In genomic region chr3:45034612-45035252, GRCh38 we compare ENCODE assay signal across 8 cellular contexts. TPM values are rescaled to one million over a fixed set of nuclear protein-coding genes. Genes with fewer than 3 reads are reported as not detected.
DNase-seq lines count a peak whose midpoint lies in the region; ATAC-seq and TF ChIP-seq lines count a peak whose summit lies in the region.

No MANE protein-coding gene starts in this region.

- H3K4me1 Mint-ChIP-seq in CD4-positive, alpha-beta T cell (ENCODE audit: low read depth), result peaks cover 36% of the 10 kb centered on the region
- peaks cover 32% of the 10 kb centered on the region for H3K4me1 Mint-ChIP-seq in activated naive CD8-positive, alpha-beta T cell (ENCODE audit: low read depth)
- H3K4me1 Mint-ChIP-seq in natural killer cell, result peaks cover 31 to 43% of the 10 kb centered on the region in 2 donors

- in situ Hi-C loops in KBM-7 (cut with MboI; ENCODE audit: low pct_unique_long_range_greater_than_20kb, low sequenced_read_pairs), result loop anchor here (25.0 kb wide), 1 partner anchor 628 kb away; no protein-coding TSS in a partner anchor

- H3K4me3 Mint-ChIP-seq in CD4-positive, alpha-beta T cell, result peak overlapping the region; percentile 53
- H3K4me3 Mint-ChIP-seq in activated naive CD8-positive, alpha-beta T cell, result peak overlapping the region; percentile 86
- peak overlapping the region; percentile 65 for H3K4me3 Mint-ChIP-seq in natural killer cell

- no peak for ATAC-seq in CD4-positive, alpha-beta T cell (ENCODE audit: poor library complexity)
- peak; percentile 34 to 61 (median 47) for ATAC-seq in natural killer cell
- no peak for ATAC-seq in GM21515 (IDR thresholded peaks at IDR 0.05; ENCODE audit: unreplicated experiment)
- ATAC-seq in HG02759 (IDR thresholded peaks at IDR 0.05; ENCODE audit: unreplicated experiment), result no peak

- peaks cover 62% of the 10 kb centered on the region for H3K27me3 Mint-ChIP-seq in CD4-positive, alpha-beta T cell
- H3K27me3 Mint-ChIP-seq in activated naive CD8-positive, alpha-beta T cell, result peaks cover 18% of the 10 kb centered on the region
- H3K27me3 Mint-ChIP-seq in natural killer cell (ENCODE audit: low read depth in 2 of 2), result peaks cover under 1 to 13% of the 10 kb centered on the region in 2 donors

- intact Hi-C loops in CD4-positive, alpha-beta T cell (cut with DNase I, micrococcal nuclease), result loop anchor here in 1 of 2 experiments (1.0 to 10.0 kb wide), 4 partner anchors 14 to 1040 kb away; partner anchors contain the start of gene LIMD1
- intact Hi-C loops in natural killer cell (cut with micrococcal nuclease), result loop anchor here (5.0 to 10.0 kb wide), 2 partner anchors 470 to 893 kb away; no protein-coding TSS in a partner anchor

- no peak overlapping the region for H3K27ac Mint-ChIP-seq in CD4-positive, alpha-beta T cell
- no peak overlapping the region for H3K27ac Mint-ChIP-seq in activated naive CD8-positive, alpha-beta T cell
- H3K27ac Mint-ChIP-seq in natural killer cell, result peak overlapping the region; percentile 41 to 66

- no peak for TF ChIP-seq CTCF in CD4-positive, alpha-beta T cell (IDR thresholded peaks at IDR 0.05)
- TF ChIP-seq CTCF in natural killer cell (IDR thresholded peaks at IDR 0.05), result no peak

- CTCF ChIA-PET in CD4-positive, alpha-beta T cell (lab: Charles Lee), result interaction anchor here (0.7 kb wide), 1 partner anchor 21 kb away, joined by 3 read pairs; no protein-coding TSS in a partner anchor

- no peaks in the 10 kb centered on the region for H3K36me3 Mint-ChIP-seq in CD4-positive, alpha-beta T cell (ENCODE audit: low read depth)
- H3K36me3 Mint-ChIP-seq in activated naive CD8-positive, alpha-beta T cell, result no peaks in the 10 kb centered on the region
- H3K36me3 Mint-ChIP-seq in natural killer cell, result no peaks in the 10 kb centered on the region

- DNase-seq in CD4-positive, alpha-beta T cell, result peak in 3 of 10 experiments; percentile 19 to 39 (median 23)
- peak; percentile 79 for DNase-seq in KBM-7
- peak; percentile 26 for DNase-seq in natural killer cell
- DNase-seq in occipital lobe (lab: John Stamatoyannopoulos, UW), result no peak
- DNase-seq in HK-2 (ENCODE audit: unreplicated experiment), result no peak

- peaks cover 8% of the 10 kb centered on the region for H3K27me3 ChIP-seq in CD4-positive, alpha-beta T cell (ENCODE audit: control insufficient read depth, insufficient read depth, low read length)

- POLR2A ChIA-PET in CD4-positive, alpha-beta T cell (lab: Charles Lee), result interaction anchor here (0.8 to 1.3 kb wide), 2 partner anchors 14 to 42 kb away, joined by 3 read pairs; no protein-coding TSS in a partner anchor

- H3K27ac ChIP-seq in CD4-positive, alpha-beta T cell (ENCODE audit: low read depth, low read length), result no peak overlapping the region

- H3K9me3 ChIP-seq in CD4-positive, alpha-beta T cell (ENCODE audit: control insufficient read depth, low read length), result no peaks in the 10 kb centered on the region

- no peaks in the 10 kb centered on the region for H3K9me3 Mint-ChIP-seq in CD4-positive, alpha-beta T cell
- H3K9me3 Mint-ChIP-seq in activated naive CD8-positive, alpha-beta T cell (ENCODE audit: low read depth), result no peaks in the 10 kb centered on the region
- no peaks in the 10 kb centered on the region for H3K9me3 Mint-ChIP-seq in natural killer cell

RNA-seq across cellular contexts. Expression of gene CLEC3B, which starts 8.6 kb away (rescaled TPM):
- total RNA-seq in CD4-positive, alpha-beta T cell, result under 1 TPM; 0.34 to 0.36 TPM
- total RNA-seq in natural killer cell, result 1 to 10 TPM in 2 of 3 donors, under 1 TPM in 1; 0.87 to 1.5 (median 1.1) TPM
- 26.0 TPM for total RNA-seq in occipital lobe

RNA-seq across cellular contexts. Expression of gene EXOSC7, which starts 58.7 kb away (rescaled TPM):
- 10 to 100 TPM; 28.1 to 28.4 TPM for total RNA-seq in CD4-positive, alpha-beta T cell
- total RNA-seq in natural killer cell (10 to 100 TPM; 32.8 to 46.6 (median 36.0) TPM), occipital lobe (24.2 TPM)

RNA-seq across cellular contexts. Expression of gene ZDHHC3, which starts 58.8 kb away (rescaled TPM):
- 10 to 100 TPM; 34.4 to 34.6 TPM for total RNA-seq in CD4-positive, alpha-beta T cell
- total RNA-seq in natural killer cell (10 to 100 TPM; 62.3 to 100.0 (median 78.6) TPM), occipital lobe (41.8 TPM)

Comparison
In these comparisons a context has a peak if more than half of its experiments do, and no peak if none do; other contexts are left out.
1. ATAC-seq: peak in natural killer cell (3 of 3); none in CD4-positive, alpha-beta T cell (single experiment), GM21515 (single experiment) and HG02759 (single experiment).
2. DNase-seq: peak in KBM-7 (single experiment) and natural killer cell (single experiment); none in occipital lobe (single experiment) and HK-2 (single experiment).
3. H3K27ac Mint-ChIP-seq: peak in natural killer cell (2 of 2); none in CD4-positive, alpha-beta T cell (single experiment) and activated naive CD8-positive, alpha-beta T cell (single experiment).
4. RNA of gene CLEC3B, which starts 8.6 kb away (total RNA-seq): 26.0 TPM in occipital lobe (single experiment); 0.87 to 1.5 TPM in natural killer cell and 0.34 to 0.36 TPM in CD4-positive, alpha-beta T cell; every median in the first group is over 10 times any median in the second.
5. Peak in every context shown above with its lines, with median percentiles within 50 percentile points of each other: H3K4me3 Mint-ChIP-seq.